30 cellular contexts compared by ENCODE assay signal in the genomic region with DNA sequence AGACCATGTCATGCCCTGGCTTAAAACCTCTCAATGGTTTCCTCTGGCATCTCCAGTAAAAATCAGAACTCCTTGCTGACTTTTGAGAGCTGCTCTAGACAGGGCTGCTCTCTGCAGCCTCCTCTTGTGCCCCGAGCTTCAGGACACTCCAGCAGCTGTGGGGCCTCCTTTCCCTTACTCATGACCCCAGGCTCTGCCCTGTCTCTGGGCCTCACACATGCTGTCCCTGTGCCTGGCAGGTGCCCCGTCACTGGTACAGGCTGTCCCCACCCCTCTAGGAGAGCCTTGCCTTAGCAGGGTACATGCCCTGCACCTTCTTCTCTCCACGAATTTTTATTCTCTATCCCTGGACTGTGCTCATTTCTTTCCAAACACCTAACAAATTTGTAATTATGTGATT. TPM values are rescaled to one million over a fixed set of nuclear protein-coding genes. Genes with fewer than 3 reads are reported as not detected.
DNase-seq lines count a peak whose midpoint lies in the region; ATAC-seq, FAIRE-seq and TF ChIP-seq lines count a peak whose summit lies in the region.
"Had no signal": no experiment of that assay in that cellular context is flagged by ENCODE, and none has a peak within 500 bp of the region (broad histone marks: within the 10 kb centered on the region; RNA-seq: fewer than 3 reads in every experiment).

No MANE protein-coding gene starts in this region.

- H3K9ac ChIP-seq in H1 (replicated peaks in 1 of 4; ENCODE audit: extremely low read depth in 1 of 4, low read depth in 3 of 4, low read length in 3 of 4), result no peak overlapping the region

- H3K4me3 ChIP-seq in H1 (ENCODE audit: extremely low read depth in 1 of 4, insufficient read depth in 2 of 4, low read depth in 3 of 4, low read length in 4 of 4), result no peak overlapping the region
- no peak overlapping the region for H3K4me3 ChIP-seq in left lung
- H3K4me3 ChIP-seq in upper lobe of right lung, result no peak overlapping the region
- H3K4me3 ChIP-seq: adrenal gland, body of pancreas, hepatocyte, right lobe of liver, SJSA1, spleen, stomach had no signal

- peak; percentile 77 for ATAC-seq in Right ventricle myocardium inferior
- peak; percentile 17 for ATAC-seq in left lung
- peak; percentile 34 for ATAC-seq in upper lobe of right lung
- ATAC-seq: activated T-cell treated with anti-CD3 and anti-CD28 coated beads, Interleukin-2, amount 50 U/mL, for 4 hours; body of pancreas had no signal

- H3K23me2 ChIP-seq in H1 (ENCODE audit: low read depth, low read length), result no peaks in the 10 kb centered on the region; the same call in 1 of the 2 replicates

- TF ChIP-seq POLR2A in H1 (IDR thresholded peaks at IDR 0.05; ENCODE audit: control extremely low read depth in 1 of 2, low read depth in 2 of 2, low read length in 2 of 2), result no peak

- no peak overlapping the region for H2BK5ac ChIP-seq in H1 (ENCODE audit: low read depth, low read length)

- no peak overlapping the region for H2BK120ac ChIP-seq in H1 (replicated peaks; ENCODE audit: low read depth, low read length)

- CTCF ChIA-PET in H1 (lab: Charles Lee; ENCODE audit: partially characterized antibody), result interaction anchor here (0.6 to 2.2 kb wide), 2 partner anchors 11 to 162 kb away, joined by 3 to 6 read pairs; no protein-coding TSS in a partner anchor

- H3K9me3 Mint-ChIP-seq in activated T-cell treated with anti-CD3 and anti-CD28 coated beads, Interleukin-2, amount 50 U/mL, for 24 hours, result no peaks in the 10 kb centered on the region
- H3K9me3 Mint-ChIP-seq: activated T-cell treated with anti-CD3 and anti-CD28 coated beads, Interleukin-2, amount 50 U/mL, for 4 hours; H9; memory B cell; neural crest cell had no signal

- H3K36me3 ChIP-seq in H1 (ENCODE audit: control insufficient read depth in 2 of 4, insufficient read depth in 4 of 4, low read length in 3 of 4) (no peaks in the 10 kb centered on the region), left lung (no peaks in the 10 kb centered on the region), upper lobe of right lung (no peaks in the 10 kb centered on the region)
- H3K36me3 ChIP-seq: adrenal gland, right lobe of liver, SJSA1, spleen, stomach had no signal

- TF ChIP-seq CTCF in H1 (IDR thresholded peaks at IDR 0.05; ENCODE audit: control extremely low read depth in 1 of 3, insufficient read depth in 1 of 3, low read depth in 1 of 3, low read length in 3 of 3) (no peak), left lung (IDR thresholded peaks at IDR 0.05) (no peak), upper lobe of right lung (IDR thresholded peaks at IDR 0.05) (no peak)

- FAIRE-seq in H1 (lab: Jason Lieb, UNC), result no peak

- whole genome bisulfite sequencing in H1 (ENCODE audit: extremely low coverage in 1 of 2, insufficient coverage in 1 of 2, insufficient read length in 1 of 2, insufficient replicate concordance in 2 of 2, low coverage in 1 of 2, low lambda C conversion rate in 2 of 2, missing lambda C conversion rate in 1 of 2), 2 experiments, result 92% methylated on average over 3 of the region's 3 CpGs; no CpG with 5 or more reads in 1 of the 2 experiments

- intact Hi-C loops in Right ventricle myocardium inferior (cut with DNase I), result loop anchor here (5.0 kb wide), 2 partner anchors 42 to 63 kb away; a partner anchor contains a TSS
- intact Hi-C loops in cardiac septum (cut with DNase I), result no loop called here
- intact Hi-C loops in left lung (cut with DNase I), result no loop called here
- intact Hi-C loops in upper lobe of right lung (cut with DNase I), result no loop called here

- no peaks in the 10 kb centered on the region for H3K79me2 ChIP-seq in H1 (ENCODE audit: control insufficient read depth in 1 of 2, insufficient read depth in 2 of 2, low read length in 2 of 2)
- H3K79me2 ChIP-seq: hepatocyte had no signal

- no peaks in the 10 kb centered on the region for H4K20me1 ChIP-seq in H1 (replicated peaks in 1 of 2; ENCODE audit: control insufficient read depth in 1 of 2, insufficient read depth in 2 of 2, low read length in 2 of 2)

- H3K23ac ChIP-seq in H1 (ENCODE audit: insufficient read length), result no peak overlapping the region

- no peak overlapping the region for H3K18ac ChIP-seq in H1 (ENCODE audit: extremely low read depth, low read length)

- H3K4ac ChIP-seq in H1 (replicated peaks; ENCODE audit: insufficient read length, low read depth, low read length), result no peak overlapping the region

- peak overlapping the region; percentile 46 for H4K91ac ChIP-seq in H1 (replicated peaks; ENCODE audit: insufficient read length, low read length)

- H4K5ac ChIP-seq in H1 (ENCODE audit: insufficient read length, low read depth, low read length), result no peak overlapping the region

- no peak overlapping the region for H2BK15ac ChIP-seq in H1 (ENCODE audit: low read length)

- peaks cover 32% of the 10 kb centered on the region for H3K4me1 Mint-ChIP-seq in activated T-cell treated with anti-CD3 and anti-CD28 coated beads, Interleukin-2, amount 50 U/mL, for 24 hours (ENCODE audit: low read depth)
- H3K4me1 Mint-ChIP-seq: memory B cell had no signal

- H2AFZ ChIP-seq in H1 (ENCODE audit: low read length), result no peak overlapping the region; the same call in 1 of the 2 replicates
- H2AFZ ChIP-seq: hepatocyte had no signal

- peak overlapping the region; percentile 44; the same call in 1 of the 2 replicates for H2BK20ac ChIP-seq in H1 (ENCODE audit: low read length)

- POLR2A ChIA-PET in H1 (lab: Charles Lee; ENCODE audit: partially characterized antibody), result interaction anchor here (1.1 to 3.3 kb wide), 2 partner anchors 8 to 32 kb away, joined by 3 to 9 read pairs; no protein-coding TSS in a partner anchor

- H3K4me2 ChIP-seq in H1 (ENCODE audit: insufficient read depth in 1 of 2, low read depth in 2 of 2, low read length in 2 of 2), result no peak overlapping the region
- H3K4me2 ChIP-seq: hepatocyte had no signal

- H3K27me3 ChIP-seq in H1 (replicated peaks in 1 of 4; ENCODE audit: control insufficient read depth in 3 of 4, extremely low read depth in 1 of 4, insufficient read depth in 3 of 4, low read length in 3 of 4), result no peaks in the 10 kb centered on the region
- H3K27me3 ChIP-seq in left lung, result no peaks in the 10 kb centered on the region
- no peaks in the 10 kb centered on the region for H3K27me3 ChIP-seq in upper lobe of right lung
- H3K27me3 ChIP-seq: adrenal gland, body of pancreas, right lobe of liver, SJSA1, spleen, stomach had no signal

- no peaks in the 10 kb centered on the region for H3K79me1 ChIP-seq in H1 (ENCODE audit: low read depth, low read length)

- H3K9me3 ChIP-seq in H1 (ENCODE audit: insufficient read depth in 2 of 2, low read depth in 1 of 2, low read length in 1 of 2) (no peaks in the 10 kb centered on the region), left lung (no peaks in the 10 kb centered on the region), upper lobe of right lung (no peaks in the 10 kb centered on the region)
- H3K9me3 ChIP-seq: adrenal gland, body of pancreas, right lobe of liver, SJSA1, spleen, stomach had no signal

- H3K36me3 Mint-ChIP-seq in activated T-cell treated with anti-CD3 and anti-CD28 coated beads, Interleukin-2, amount 50 U/mL, for 24 hours (ENCODE audit: low read depth), result no peaks in the 10 kb centered on the region
- H3K36me3 Mint-ChIP-seq: memory B cell had no signal

- no peak overlapping the region for H2AK5ac ChIP-seq in H1 (ENCODE audit: low read depth, low read length)

- H3K27me3 Mint-ChIP-seq in activated T-cell treated with anti-CD3 and anti-CD28 coated beads, Interleukin-2, amount 50 U/mL, for 24 hours, result no peaks in the 10 kb centered on the region
- H3K27me3 Mint-ChIP-seq: CD4-positive, alpha-beta memory T cell; memory B cell had no signal

- H3K4me1 ChIP-seq in H1 (replicated peaks in 1 of 4; ENCODE audit: control insufficient read depth in 3 of 4, insufficient read depth in 4 of 4, low read length in 3 of 4) (peaks cover 8 to 15% (median 10%) of the 10 kb centered on the region in 4 experiments), left lung (peaks cover 5 to 9% of the 10 kb centered on the region in 2 donors), upper lobe of right lung (peaks cover 22% of the 10 kb centered on the region)
- H3K4me1 ChIP-seq: body of pancreas, right lobe of liver had no signal

- H3K27ac ChIP-seq in H1 (ENCODE audit: low read depth, low read length) (no peak overlapping the region), left lung (no peak overlapping the region), upper lobe of right lung (no peak overlapping the region)
- H3K27ac ChIP-seq: body of pancreas, hepatocyte, HL-60, right lobe of liver, SJSA1, spleen, stomach had no signal

- H3K4me3 Mint-ChIP-seq in activated T-cell treated with anti-CD3 and anti-CD28 coated beads, Interleukin-2, amount 50 U/mL, for 24 hours, result no peak overlapping the region
- H3K4me3 Mint-ChIP-seq: activated T-cell treated with anti-CD3 and anti-CD28 coated beads, Interleukin-2, amount 50 U/mL, for 4 hours; CD4-positive, alpha-beta memory T cell; H9; memory B cell; neural crest cell had no signal

- H3K27ac Mint-ChIP-seq in activated T-cell treated with anti-CD3 and anti-CD28 coated beads, Interleukin-2, amount 50 U/mL, for 24 hours, result no peak overlapping the region
- H3K27ac Mint-ChIP-seq: memory B cell had no signal

- TF ChIP-seq RAD21 in H1 (IDR thresholded peaks at IDR 0.05 in 1 of 2, conservative IDR thresholded peaks at IDR 0.05 in 1 of 2; ENCODE audit: low read depth in 2 of 2, low read length in 2 of 2), result no peak

- H3K56ac ChIP-seq in H1 (replicated peaks; ENCODE audit: insufficient read length, low read depth, low read length), result no peak overlapping the region

- peak overlapping the region; percentile 55; the same call in 1 of the 2 replicates for H2BK12ac ChIP-seq in H1 (ENCODE audit: low read depth, low read length)

- no peak overlapping the region for H3K14ac ChIP-seq in H1 (ENCODE audit: insufficient read length)

- DNase-seq in Right ventricle myocardium inferior (ENCODE audit: missing footprints) (no peak), cardiac septum (ENCODE audit: low spot score) (no peak), H1 (ENCODE audit: low read depth in 1 of 2, low spot score in 2 of 2) (no peak), left lung (no peak), upper lobe of right lung (no peak), AG20443 (ENCODE audit: low spot score) (no peak), LoVo (ENCODE audit: low spot score) (no peak)
- no peak for DNase-seq in activated T-cell treated with anti-CD3 and anti-CD28 coated beads, Interleukin-2, amount 50 U/mL, for 24 hours
- DNase-seq: activated CD4-positive, alpha-beta T cell treated with anti-CD3 and anti-CD28 coated beads for 48 hours; activated CD8-positive, alpha-beta memory T cell treated with anti-CD3 and anti-CD28 coated beads for 24 hours; activated T-cell treated with anti-CD3 and anti-CD28 coated beads, Interleukin-2, amount 50 U/mL, for 4 hours; adrenal gland; body of pancreas; CD4-positive, alpha-beta memory T cell; cerebellar nuclear complex; foreskin melanocyte; Karpas-422; NCI-H1436 treated with DMSO at 0.1 percent for 48 hours; NCI-H2081 treated with DMSO at 0.1 percent for 48 hours; NCI-H748 treated with DMSO at 0.1 percent for 48 hours; right lobe of liver; spleen; stimulated activated CD8-positive, alpha-beta memory T cell treated with anti-CD3 and anti-CD28 coated beads, Interleukin-4, amount 100 ng/mL, for 48 hours; stomach had no signal

- TF ChIP-seq EP300 in H1 (IDR thresholded peaks at IDR 0.05; ENCODE audit: borderline replicate concordance in 1 of 2, low read depth in 2 of 2, low read length in 2 of 2), result no peak

- 0 out of 2 replicates have a peak overlapping the region, but pooled peaks have one; percentile 29 for H4K8ac ChIP-seq in H1 (ENCODE audit: extremely low read depth, insufficient read depth, low read length)

RNA-seq across cellular contexts. Expression of a gene that starts 43.2 kb away (rescaled TPM):
- total RNA-seq in Right ventricle myocardium inferior (6.5 TPM), cardiac septum (3.7 TPM), left lung (10 to 100 TPM in 1 of 2 donors, 1 to 10 TPM in 1; 9.8 to 15.6 TPM), upper lobe of right lung (16.6 TPM)
- 0.38 and 0.69 TPM in 2 replicates for total RNA-seq in H1 (2021; fragmentation: NEBNext Ultra II Directional; extraction: Animal tissue kit (Norgen Biotek cat#: 25700))
- polyA plus RNA-seq in H1 (2011; rRNA removed), result 0.20 and 0.24 TPM in 2 replicates
- 0.18 TPM for polyA plus RNA-seq in H1 (2011; cell fraction: cytosol; rRNA removed)
- 0.43 TPM for polyA plus RNA-seq in H1 (2011; cell fraction: nucleus; rRNA removed)
- polyA plus RNA-seq in H1 (2012, experiment 1 of 2), result 0.12 to 0.28 TPM (median 0.21 TPM) in 4 replicates
- polyA plus RNA-seq in H1 (2012, experiment 2 of 2), result 0.10 TPM
- 0.34 TPM for polyA plus RNA-seq in H1 (2013, experiment 1 of 2)
- polyA plus RNA-seq in H1 (2013, experiment 2 of 2), result 0.35 TPM
- polyA minus RNA-seq in H1 (2011; rRNA and poly(A)+ RNA removed), result 0.12 and 0.13 TPM in 2 replicates
- polyA minus RNA-seq in H1 (2011; cell fraction: cytosol; rRNA and poly(A)+ RNA removed), result 0.15 TPM
- polyA minus RNA-seq in H1 (2011; cell fraction: nucleus; rRNA and poly(A)+ RNA removed), result 0.30 TPM

Comparison
In these comparisons a context has a peak if more than half of its experiments do, and no peak if none do; other contexts are left out.
1. ATAC-seq: peak in every context shown above with its lines; median percentile 77 in Right ventricle myocardium inferior; 34 in upper lobe of right lung; 17 in left lung.